In the genomic region with DNA sequence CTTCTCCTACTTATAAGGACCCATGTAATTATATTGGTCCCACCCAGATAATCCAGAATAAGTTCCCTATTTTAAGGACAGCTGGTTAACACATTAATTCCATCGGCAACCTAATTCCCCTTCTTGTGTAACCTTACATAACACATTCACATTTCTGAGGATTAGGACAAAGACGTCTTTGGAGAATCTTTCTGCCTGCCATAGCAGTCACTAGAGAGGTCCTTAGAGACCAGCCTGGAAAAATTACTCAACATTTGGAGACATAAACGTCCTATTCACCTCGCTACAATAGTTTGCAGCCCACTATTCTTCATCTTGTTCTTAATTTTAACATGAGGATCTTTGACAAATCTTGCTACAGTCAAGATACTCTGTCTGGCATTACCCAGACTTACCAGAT, we compare ENCODE assay signal across 28 cellular contexts.
"Had no signal": no experiment of that assay in that cellular context is flagged by ENCODE, and none has a peak within 500 bp of the region (broad histone marks: within the 10 kb centered on the region; RNA-seq: fewer than 3 reads in every experiment).

No MANE protein-coding gene starts in this region.

- DNase-seq: dermis blood vessel endothelial cell; dorsolateral prefrontal cortex; effector CD8-positive, alpha-beta T cell; effector memory CD8-positive, alpha-beta T cell; endodermal cell; erythroblast; esophagus squamous epithelium; foreskin fibroblast; foreskin melanocyte; gastrocnemius medialis; glutamatergic neuron; head of caudate nucleus; hypothalamus; immature natural killer cell; islet precursor cell; kidney; kidney glomerular epithelial cell; left colon; left ventricle myocardium inferior; lower lobe of right lung; mesenchymal stem cell; mucosa of descending colon; naive B cell; naive thymus-derived CD8-positive, alpha-beta T cell had no signal

- H3K27ac Mint-ChIP-seq: effector memory CD8-positive, alpha-beta T cell; endodermal cell; immature natural killer cell; mesothelial cell of epicardium; naive B cell; naive thymus-derived CD8-positive, alpha-beta T cell had no signal

- H3K36me3 Mint-ChIP-seq: immature natural killer cell; mesothelial cell of epicardium; naive B cell; naive thymus-derived CD8-positive, alpha-beta T cell had no signal

- H3K4me3 Mint-ChIP-seq: effector memory CD8-positive, alpha-beta T cell; endodermal cell; immature natural killer cell; mesothelial cell of epicardium; naive B cell; naive thymus-derived CD8-positive, alpha-beta T cell had no signal

- FAIRE-seq: colon, endometrium, kidney had no signal

- H3K4me1 Mint-ChIP-seq: immature natural killer cell; naive B cell; naive thymus-derived CD8-positive, alpha-beta T cell had no signal

- H3K9me3 Mint-ChIP-seq: endodermal cell, immature natural killer cell had no signal

- ATAC-seq: effector memory CD8-positive, alpha-beta T cell; esophagus mucosa; gastrocnemius medialis; left colon; lower lobe of right lung; mucosa of descending colon; naive thymus-derived CD8-positive, alpha-beta T cell had no signal
